1 cellular context compared by ENCODE assay signal in the genomic region with DNA sequence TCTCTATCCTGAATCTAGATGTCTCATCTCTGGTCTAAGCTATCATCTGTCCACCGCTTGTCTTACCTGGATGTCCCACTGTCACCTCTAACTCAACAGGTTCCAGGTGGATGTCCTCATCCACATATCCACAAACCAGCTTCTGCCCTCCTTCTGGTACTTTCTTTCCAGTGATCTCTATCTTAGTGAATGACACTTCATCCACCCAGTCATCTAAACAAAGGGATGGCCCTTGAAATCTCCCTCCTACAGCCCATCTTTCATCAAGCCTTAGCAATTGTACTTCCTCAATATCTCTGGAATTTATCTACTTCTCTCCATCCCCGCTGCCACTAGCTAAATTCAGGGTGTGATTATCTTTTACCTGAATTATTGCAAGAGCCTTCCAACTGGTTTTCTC.
TF ChIP-seq lines count a peak whose summit lies in the region.

No MANE protein-coding gene starts in this region.

TF ChIP-seq in HEK293, 187 proteins besides CTCF, POLR2A, EP300 and RAD21 (continued from another document):
- TF ChIP-seq, protein P1, sequence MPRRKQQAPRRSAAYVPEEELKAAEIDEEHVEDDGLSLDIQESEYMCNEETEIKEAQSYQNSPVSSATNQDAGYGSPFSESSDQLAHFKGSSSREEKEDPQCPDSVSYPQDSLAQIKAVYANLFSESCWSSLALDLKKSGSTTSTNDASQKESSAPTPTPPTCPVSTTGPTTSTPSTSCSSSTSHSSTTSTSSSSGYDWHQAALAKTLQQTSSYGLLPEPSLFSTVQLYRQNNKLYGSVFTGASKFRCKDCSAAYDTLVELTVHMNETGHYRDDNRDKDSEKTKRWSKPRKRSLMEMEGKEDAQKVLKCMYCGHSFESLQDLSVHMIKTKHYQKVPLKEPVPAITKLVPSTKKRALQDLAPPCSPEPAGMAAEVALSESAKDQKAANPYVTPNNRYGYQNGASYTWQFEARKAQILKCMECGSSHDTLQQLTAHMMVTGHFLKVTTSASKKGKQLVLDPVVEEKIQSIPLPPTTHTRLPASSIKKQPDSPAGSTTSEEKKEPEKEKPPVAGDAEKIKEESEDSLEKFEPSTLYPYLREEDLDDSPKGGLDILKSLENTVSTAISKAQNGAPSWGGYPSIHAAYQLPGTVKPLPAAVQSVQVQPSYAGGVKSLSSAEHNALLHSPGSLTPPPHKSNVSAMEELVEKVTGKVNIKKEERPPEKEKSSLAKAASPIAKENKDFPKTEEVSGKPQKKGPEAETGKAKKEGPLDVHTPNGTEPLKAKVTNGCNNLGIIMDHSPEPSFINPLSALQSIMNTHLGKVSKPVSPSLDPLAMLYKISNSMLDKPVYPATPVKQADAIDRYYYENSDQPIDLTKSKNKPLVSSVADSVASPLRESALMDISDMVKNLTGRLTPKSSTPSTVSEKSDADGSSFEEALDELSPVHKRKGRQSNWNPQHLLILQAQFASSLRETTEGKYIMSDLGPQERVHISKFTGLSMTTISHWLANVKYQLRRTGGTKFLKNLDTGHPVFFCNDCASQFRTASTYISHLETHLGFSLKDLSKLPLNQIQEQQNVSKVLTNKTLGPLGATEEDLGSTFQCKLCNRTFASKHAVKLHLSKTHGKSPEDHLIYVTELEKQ (tag by site-specific recombination; IDR thresholded peaks at IDR 0.05; ENCODE audit: borderline replicate concordance): no peak
- TF ChIP-seq KLF10 (tag by site-specific recombination; IDR thresholded peaks at IDR 0.05): no peak
